8 cellular contexts compared by ENCODE assay signal in genomic region chr7:36967387-36967786, GRCh38.
A peak's percentile ranks its signal among the peaks of the same experiment; 100 is the strongest.
DNase-seq lines count a peak whose midpoint lies in the region; ATAC-seq and TF ChIP-seq lines count a peak whose summit lies in the region.

No MANE protein-coding gene starts in this region.

- peaks cover 18% of the 10 kb centered on the region for H3K36me3 Mint-ChIP-seq in CD8-positive, alpha-beta T cell

- no peaks in the 10 kb centered on the region for H3K36me3 ChIP-seq in body of pancreas (replicated peaks in 1 of 2; ENCODE audit: insufficient read depth in 1 of 2, low read depth in 2 of 2)
- H3K36me3 ChIP-seq in CD8-positive, alpha-beta T cell (ENCODE audit: insufficient read depth, low read length) = no peaks in the 10 kb centered on the region

- peaks cover 47% of the 10 kb centered on the region for H3K4me1 ChIP-seq in body of pancreas
- peaks cover 12% of the 10 kb centered on the region for H3K4me1 ChIP-seq in CD8-positive, alpha-beta T cell (ENCODE audit: insufficient read depth, low read length)

- H3K27me3 Mint-ChIP-seq in CD8-positive, alpha-beta T cell (ENCODE audit: low read depth) = no peaks in the 10 kb centered on the region

- POLR2A ChIA-PET in CD8-positive, alpha-beta T cell (lab: Charles Lee) = interaction anchor here (0.9 to 2.0 kb wide), 2 partner anchors 10 to 17 kb away, joined by 3 to 4 read pairs; no protein-coding TSS in a partner anchor

- CTCF ChIA-PET in CD8-positive, alpha-beta T cell (lab: Charles Lee) = interaction anchor here (0.9 to 1.7 kb wide), 7 partner anchors 9 to 480 kb away, joined by 3 to 5 read pairs (median 3); no protein-coding TSS in a partner anchor

- H3K4me3 ChIP-seq in body of pancreas = no peak overlapping the region
- H3K4me3 ChIP-seq in CD8-positive, alpha-beta T cell (ENCODE audit: low read depth, low read length) = no peak overlapping the region

- no peaks in the 10 kb centered on the region for H3K9me3 ChIP-seq in body of pancreas
- H3K9me3 ChIP-seq in CD8-positive, alpha-beta T cell (ENCODE audit: low read length) = no peaks in the 10 kb centered on the region

- no peak overlapping the region for H3K4me3 Mint-ChIP-seq in CD8-positive, alpha-beta T cell

- H3K27ac Mint-ChIP-seq in CD8-positive, alpha-beta T cell = no peak overlapping the region

- intact Hi-C loops in Right ventricle myocardium inferior (cut with DNase I) (loop anchor here (1.0 to 5.0 kb wide), 2 partner anchors 213 to 230 kb away; no protein-coding TSS in a partner anchor), cardiac septum (cut with DNase I) (loop anchor here (1.0 kb wide), 1 partner anchor 215 kb away; no protein-coding TSS in a partner anchor), body of pancreas (cut with DNase I) (no loop called here)
- intact Hi-C loops in CD8-positive, alpha-beta T cell (cut with DNase I, micrococcal nuclease) = no loop called here

- H3K27me3 ChIP-seq in body of pancreas = no peaks in the 10 kb centered on the region
- no peaks in the 10 kb centered on the region for H3K27me3 ChIP-seq in CD8-positive, alpha-beta T cell (ENCODE audit: insufficient read depth, low read length)

- ATAC-seq in Right ventricle myocardium inferior = peak; percentile 94
- ATAC-seq in body of pancreas = peak; percentile 76
- no peak for ATAC-seq in GM21360 (IDR thresholded peaks at IDR 0.05; ENCODE audit: unreplicated experiment)
- ATAC-seq in CD8-positive, alpha-beta T cell = no peak

- no peak for TF ChIP-seq POLR2A in body of pancreas (IDR thresholded peaks at IDR 0.05)

- 31 to 43% methylated on average over 4 of the region's 4 CpGs for WGBS in body of pancreas, 2 donors

- H3K4me1 Mint-ChIP-seq in CD8-positive, alpha-beta T cell (ENCODE audit: low read depth) = peaks cover 41% of the 10 kb centered on the region

- no peaks in the 10 kb centered on the region for H3K9me3 Mint-ChIP-seq in CD8-positive, alpha-beta T cell

- DNase-seq in Right ventricle myocardium inferior (ENCODE audit: missing footprints) (no peak), cardiac septum (ENCODE audit: low spot score) (no peak), NCI-H146 (lab: John Stamatoyannopoulos, UW) (peak; percentile 77), body of pancreas (peak; percentile 55 to 69 (median 66)), inferior parietal cortex (ENCODE audit: extremely low spot score) (peak; percentile 81), substantia nigra (lab: John Stamatoyannopoulos, UW) (peak in 33 of 49 donors; percentile 7 to 67 (median 30))
- no peak for DNase-seq in CD8-positive, alpha-beta T cell

- TF ChIP-seq CTCF in body of pancreas (IDR thresholded peaks at IDR 0.05) = peak; percentile 32 to 73 (median 64)
- TF ChIP-seq CTCF in CD8-positive, alpha-beta T cell (IDR thresholded peaks at IDR 0.05) = no peak

- peak overlapping the region in 1 of 4 donors; percentile 28 for H3K27ac ChIP-seq in body of pancreas
- H3K27ac ChIP-seq in substantia nigra (ENCODE audit: low read depth, low read length, poor library complexity, severe bottlenecking) = no peak overlapping the region
- H3K27ac ChIP-seq in CD8-positive, alpha-beta T cell (ENCODE audit: low read depth, low read length) = no peak overlapping the region

Comparison
In these comparisons a context has a peak if more than half of its experiments do, and no peak if none do; other contexts are left out.
1. ATAC-seq: peak in Right ventricle myocardium inferior (single experiment) and body of pancreas (single experiment); none in GM21360 (single experiment) and CD8-positive, alpha-beta T cell (single experiment).
2. DNase-seq: peak in NCI-H146 (single experiment), body of pancreas (4 of 4), inferior parietal cortex (single experiment) and substantia nigra (33 of 49); none in Right ventricle myocardium inferior (single experiment), cardiac septum (single experiment) and CD8-positive, alpha-beta T cell (0 of 7).
3. intact Hi-C loops: an anchor here in Right ventricle myocardium inferior (1.0 to 5.0 kb wide) and cardiac septum (1.0 kb wide); none called in body of pancreas and CD8-positive, alpha-beta T cell.